ENCODE assay signal across 14 cellular contexts in the genomic region with DNA sequence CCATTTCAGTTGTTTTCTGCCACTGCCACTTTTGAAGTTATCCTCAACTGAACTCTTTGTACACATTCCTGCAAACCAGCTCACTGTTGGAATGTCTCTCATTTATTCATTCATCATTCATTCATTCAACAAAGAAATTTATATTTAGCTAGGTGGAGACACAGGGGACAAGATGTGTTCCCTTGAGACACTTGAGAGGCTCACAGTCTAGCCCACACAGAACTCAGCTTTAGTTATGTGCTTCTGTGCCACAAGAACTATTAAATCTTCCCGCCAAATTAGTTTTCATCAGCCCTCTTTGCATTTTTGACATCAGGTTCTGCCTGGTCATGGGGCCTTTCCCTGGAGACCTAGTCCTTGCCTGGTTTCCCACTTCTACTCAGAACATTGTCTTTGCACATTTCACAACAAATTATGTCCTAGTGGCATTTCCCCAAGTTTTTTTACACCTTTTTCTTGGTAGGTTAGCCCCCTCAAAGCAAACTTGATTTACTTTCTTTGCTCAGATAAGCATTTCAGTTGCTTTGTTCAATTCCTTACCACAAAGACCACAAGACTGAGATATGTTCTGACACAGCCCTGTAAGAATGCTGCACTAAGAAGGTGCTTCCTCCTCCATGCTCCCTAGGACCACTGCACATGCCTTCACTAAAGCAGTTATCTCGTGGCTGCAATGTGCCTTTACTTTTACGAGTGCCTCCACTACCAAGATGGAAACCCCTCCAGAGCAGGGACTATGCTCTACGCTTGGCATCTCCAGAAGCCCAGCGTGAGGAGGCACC. TPM values are rescaled to one million over a fixed set of nuclear protein-coding genes. Genes with fewer than 3 reads are reported as not detected.
DNase-seq lines count a peak whose midpoint lies in the region; ATAC-seq and TF ChIP-seq lines count a peak whose summit lies in the region.
"Had no signal": no experiment of that assay in that cellular context is flagged by ENCODE, and none has a peak within 500 bp of the region (broad histone marks: within the 10 kb centered on the region; RNA-seq: fewer than 3 reads in every experiment).

No MANE protein-coding gene starts in this region.

- no peaks in the 10 kb centered on the region for H3K79me2 ChIP-seq in mesendoderm (ENCODE audit: control insufficient read depth, insufficient read depth, low read length)

- no peaks in the 10 kb centered on the region for H3K4me1 ChIP-seq in mesendoderm (ENCODE audit: control insufficient read depth, low read depth, low read length)

- no peak overlapping the region for H3K27ac ChIP-seq in mesendoderm (ENCODE audit: low read depth, low read length)
- H3K27ac ChIP-seq: C4-2B had no signal

- no peak for TF ChIP-seq CTCF in GM13977 (IDR thresholded peaks at IDR 0.05; ENCODE audit: extremely low read depth, insufficient read depth, missing control alignments)
- TF ChIP-seq CTCF in fibroblast of pulmonary artery (IDR thresholded peaks at IDR 0.05; ENCODE audit: low read length, missing control alignments), result no peak

- peaks cover 12% of the 10 kb centered on the region for H3K27me3 ChIP-seq in mesendoderm (ENCODE audit: insufficient read depth, low read length, poor library complexity)

- no peak overlapping the region for H3K4me3 ChIP-seq in fibroblast of pulmonary artery (replicated peaks; ENCODE audit: low read depth, low read length)
- H3K4me3 ChIP-seq in mesendoderm (ENCODE audit: low read length), result no peak overlapping the region

- H2BK120ac ChIP-seq in mesendoderm (ENCODE audit: low read depth, low read length), result no peak overlapping the region

- H4K8ac ChIP-seq in mesendoderm (ENCODE audit: low read depth, low read length), result no peak overlapping the region

- no peak overlapping the region for H2BK15ac ChIP-seq in mesendoderm (replicated peaks; ENCODE audit: low read depth)

- H3K36me3 ChIP-seq in mesendoderm (ENCODE audit: control insufficient read depth, insufficient read depth, low read length), result no peaks in the 10 kb centered on the region

- no peak overlapping the region for H3K9ac ChIP-seq in mesendoderm (ENCODE audit: low read length)

- no peak overlapping the region for H4K5ac ChIP-seq in mesendoderm (ENCODE audit: low read length)

- no peak overlapping the region for H3K56ac ChIP-seq in mesendoderm (ENCODE audit: low read length)

- H3K23ac ChIP-seq in mesendoderm (ENCODE audit: low read length), result no peak overlapping the region

- H3K4me2 ChIP-seq in mesendoderm (ENCODE audit: low read length), result no peak overlapping the region

- H3K79me1 ChIP-seq in mesendoderm (ENCODE audit: low read length), result no peaks in the 10 kb centered on the region

- H2AK5ac ChIP-seq in mesendoderm (ENCODE audit: low read length), result no peak overlapping the region

- DNase-seq in A172 (ENCODE audit: low spot score) (peak; percentile 94), GM13977 (ENCODE audit: low spot score) (peak; percentile 16), NCI-H226 (peak; percentile 90), fibroblast of pulmonary artery (ENCODE audit: low read depth) (peak; percentile 52), ecto neural progenitor cell (ENCODE audit: low spot score) (no peak), mesendoderm (no peak)
- DNase-seq: NCI-H82 had no signal

- H3K4ac ChIP-seq in mesendoderm (ENCODE audit: low read depth, low read length), result no peak overlapping the region

- ATAC-seq in HG03175 (IDR thresholded peaks at IDR 0.05; ENCODE audit: unreplicated experiment) (no peak), GM19351 (IDR thresholded peaks at IDR 0.05; ENCODE audit: unreplicated experiment) (no peak)
- ATAC-seq: activated T-helper 17 cell treated with anti-CD3 and anti-CD28 coated beads, Interleukin-2, amount 50 U/mL, for 72 hours had no signal

- no CpG with 5 or more reads among the region's 5 CpGs for WGBS in mesendoderm (ENCODE audit: extremely low coverage, insufficient coverage, low lambda C conversion rate)

- H2BK5ac ChIP-seq in mesendoderm (ENCODE audit: low read length), result no peak overlapping the region

- H3K18ac ChIP-seq in mesendoderm (ENCODE audit: low read length), result no peak overlapping the region

- in situ Hi-C loops in GM13977 (cut with MboI; ENCODE audit: low pct_unique_long_range_greater_than_20kb, low sequenced_read_pairs, unreplicated experiment), result no loop called here

RNA-seq across cellular contexts. Expression of a gene that starts 31.0 kb away (rescaled TPM):
- 0.12 and 0.48 TPM in 2 replicates for total RNA-seq in A172 (2014; rRNA removed; shearing (Covaris generic))
- polyA plus RNA-seq in mesendoderm (2013, experiment 1 of 2), result 0.84 TPM
- polyA plus RNA-seq in mesendoderm (2013, experiment 2 of 2), result 0.62 TPM
- polyA plus RNA-seq: IgD-negative memory B cell had no signal

RNA-seq across cellular contexts. Expression of a gene that starts 44.7 kb away (rescaled TPM):
- not detected in 2 replicates for total RNA-seq in A172 (2014; rRNA removed; shearing (Covaris generic))
- polyA plus RNA-seq in mesendoderm (2013, experiment 1 of 2), result 0.10 TPM
- polyA plus RNA-seq in mesendoderm (2013, experiment 2 of 2), result 0.17 TPM
- total RNA-seq: activated T-helper 17 cell treated with anti-CD3 and anti-CD28 coated beads, Interleukin-2, amount 50 U/mL, for 72 hours; T-helper 2 cell treated with Interferon-gamma antibody and Interleukin-4, amounts not matched to agents 100 ng/mL and 5 ng/mL, for 36 hours had no signal
- polyA plus RNA-seq: IgD-negative memory B cell, neural cell had no signal

Comparison
In these comparisons a context has a peak if more than half of its experiments do, and no peak if none do; other contexts are left out.
1. DNase-seq: peak in A172 (single experiment), GM13977 (single experiment), NCI-H226 (single experiment) and fibroblast of pulmonary artery (single experiment); none in ecto neural progenitor cell (single experiment) and mesendoderm (single experiment).